ENCODE assay signal across 9 cellular contexts in the genomic region with DNA sequence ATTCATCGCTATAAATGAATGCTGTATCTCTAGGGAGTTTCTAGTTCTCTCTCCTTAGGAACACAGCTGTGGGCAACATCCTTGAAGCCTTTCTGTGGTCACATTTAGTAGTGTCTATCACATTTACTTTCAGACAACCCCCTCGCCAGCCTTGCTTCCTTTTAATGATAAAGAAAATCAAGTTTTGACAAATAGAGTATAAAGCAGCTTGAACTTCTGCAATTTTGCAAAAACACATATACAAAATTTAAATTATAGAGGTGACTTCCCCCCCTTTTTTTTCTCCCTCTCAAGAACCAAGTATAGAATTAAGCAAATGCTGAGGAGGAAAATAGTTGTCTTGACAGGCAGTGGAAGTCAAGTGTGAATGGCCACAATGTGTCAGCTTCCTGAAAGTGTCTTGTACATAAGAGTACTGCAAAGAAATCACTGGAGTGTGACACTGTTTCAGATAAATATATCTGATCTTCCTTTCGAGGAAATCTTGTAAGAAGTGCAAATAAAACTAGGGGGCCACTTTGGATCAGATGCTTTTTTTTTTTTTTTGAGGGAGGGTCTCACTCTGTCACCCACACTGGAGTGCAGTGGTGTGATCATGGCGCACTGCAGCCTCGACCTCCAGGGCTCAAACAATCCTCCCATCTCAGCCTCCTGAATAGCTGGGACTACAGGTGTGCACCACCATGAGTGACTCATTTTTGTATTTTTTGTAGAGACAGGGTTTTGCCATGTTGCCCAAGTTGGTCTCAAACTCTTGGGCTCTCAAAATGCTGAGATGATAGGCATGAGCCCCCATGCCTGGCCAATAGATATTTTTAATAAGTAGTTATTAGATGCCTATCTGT. TPM values are rescaled to one million over a fixed set of nuclear protein-coding genes. Genes with fewer than 3 reads are reported as not detected.
A peak's percentile ranks its signal among the peaks of the same experiment; 100 is the strongest.
DNase-seq lines count a peak whose midpoint lies in the region; ATAC-seq and TF ChIP-seq lines count a peak whose summit lies in the region.
"Had no signal": no experiment of that assay in that cellular context is flagged by ENCODE, and none has a peak within 500 bp of the region (broad histone marks: within the 10 kb centered on the region; RNA-seq: fewer than 3 reads in every experiment).

No MANE protein-coding gene starts in this region.

- H3K27ac ChIP-seq in body of pancreas: no peak overlapping the region

- DNase-seq in Jurkat, Clone E6-1 (ENCODE audit: low read depth, low spot score): peak; percentile 27
- DNase-seq in glomerular visceral epithelial cell (ENCODE audit: extremely low spot score) (peak; percentile 54), body of pancreas (no peak), NCI-H510A treated with DMSO at 0.1 percent for 48 hours (lab: John Stamatoyannopoulos, UW) (no peak), NCI-H1930 (lab: John Stamatoyannopoulos, UW) (no peak)
- DNase-seq in activated CD4-positive, alpha-beta T cell treated with anti-CD3 and anti-CD28 coated beads, Interleukin-2, amount 50 U/mL, for 4 hours: no peak
- DNase-seq: heart left ventricle had no signal

- H3K36me3 ChIP-seq in body of pancreas (replicated peaks in 1 of 2; ENCODE audit: insufficient read depth in 1 of 2, low read depth in 2 of 2): no peaks in the 10 kb centered on the region
- H3K36me3 ChIP-seq: heart left ventricle had no signal

- TF ChIP-seq POLR2A in body of pancreas (IDR thresholded peaks at IDR 0.05): no peak

- H3K9me3 ChIP-seq in body of pancreas: no peaks in the 10 kb centered on the region
- H3K9me3 ChIP-seq: heart left ventricle had no signal

- no peaks in the 10 kb centered on the region for H3K27me3 ChIP-seq in body of pancreas

- H3K4me3 ChIP-seq in Jurkat, Clone E6-1 (ENCODE audit: low read length): no peak overlapping the region
- no peak overlapping the region for H3K4me3 ChIP-seq in body of pancreas
- H3K4me3 ChIP-seq: heart left ventricle had no signal

- intact Hi-C loops in body of pancreas (cut with DNase I): no loop called here

- WGBS in body of pancreas, 2 donors: 60 to 82% methylated on average over 5 of the region's 5 CpGs

- ATAC-seq in GM18502 (IDR thresholded peaks at IDR 0.05; ENCODE audit: poor library complexity, unreplicated experiment): peak; percentile 77
- peak; percentile 73 for ATAC-seq in GM21619 (IDR thresholded peaks at IDR 0.05; ENCODE audit: unreplicated experiment)
- ATAC-seq in body of pancreas: no peak
- ATAC-seq: heart left ventricle had no signal

- H3K4me1 ChIP-seq in body of pancreas: no peaks in the 10 kb centered on the region

- TF ChIP-seq CTCF in body of pancreas (IDR thresholded peaks at IDR 0.05): no peak

RNA-seq across cellular contexts. Expression of gene CCR1, which starts 21.0 kb away (rescaled TPM):
- 0.32 TPM for polyA plus RNA-seq in Jurkat, Clone E6-1 (2012; ENCODE audit: insufficient read depth, insufficient read length)
- 1 to 10 TPM; 1.8 to 3.0 TPM for total RNA-seq in body of pancreas

RNA-seq across cellular contexts. Expression of gene CCR3, which starts 55.2 kb away (rescaled TPM):
- polyA plus RNA-seq in Jurkat, Clone E6-1 (2012; ENCODE audit: insufficient read depth, insufficient read length): not detected
- total RNA-seq in body of pancreas: not detected
- polyA plus RNA-seq: heart left ventricle had no signal

Comparison
In these comparisons a context has a peak if more than half of its experiments do, and no peak if none do; other contexts are left out.
1. DNase-seq: peak in Jurkat, Clone E6-1 (single experiment) and glomerular visceral epithelial cell (single experiment); none in body of pancreas (0 of 4), NCI-H510A treated with DMSO at 0.1 percent for 48 hours (single experiment), NCI-H1930 (0 of 2) and activated CD4-positive, alpha-beta T cell treated with anti-CD3 and anti-CD28 coated beads, Interleukin-2, amount 50 U/mL, for 4 hours (0 of 2).